15 cellular contexts compared by ENCODE assay signal in genomic region chr5:38672059-38672791, GRCh38.
DNase-seq lines count a peak whose midpoint lies in the region; ATAC-seq, FAIRE-seq and TF ChIP-seq lines count a peak whose summit lies in the region.
"Had no signal": no experiment of that assay in that cellular context is flagged by ENCODE, and none has a peak within 500 bp of the region (broad histone marks: within the 10 kb centered on the region; RNA-seq: fewer than 3 reads in every experiment).

No MANE protein-coding gene starts in this region.

- ATAC-seq in HG02852 (IDR thresholded peaks at IDR 0.05; ENCODE audit: unreplicated experiment) (no peak), GM21825 (IDR thresholded peaks at IDR 0.05; ENCODE audit: unreplicated experiment) (no peak)
- ATAC-seq: activated T-helper 17 cell treated with anti-CD3 and anti-CD28 coated beads, Interleukin-2, amount 50 U/mL, for 72 hours; stimulated activated naive CD8-positive, alpha-beta T cell treated with anti-CD3 and anti-CD28 coated beads, Interleukin-15, amount 100 ng/mL, for 72 hours had no signal

- POLR2A ChIA-PET in RWPE1 (lab: Yijun Ruan, JAX; ENCODE audit: low non-redundant PET) = no interaction called here

- DNase-seq in NCI-H510A treated with DMSO at 0.1 percent for 48 hours (lab: John Stamatoyannopoulos, UW) = peak; percentile 36
- DNase-seq in NCI-H510A (lab: John Stamatoyannopoulos, UW) = no peak
- peak; percentile 30 for DNase-seq in RWPE1 (ENCODE audit: low spot score)
- peak; percentile 8 for DNase-seq in fibroblast of peridontal ligament (ENCODE audit: extremely low read depth)
- DNase-seq in urothelium cell line (ENCODE audit: low spot score) = peak; percentile 18
- no peak for DNase-seq in HUDEP-2 (lab: John Stamatoyannopoulos, UW; ENCODE audit: unreplicated experiment in 76 of 76)
- DNase-seq: activated CD4-positive, alpha-beta T cell treated with anti-CD3 and anti-CD28 coated beads for 1 hour; KG1; NCI-H2227 treated with DMSO at 0.1 percent for 48 hours; ovary; stimulated activated CD4-positive, alpha-beta T cell treated with anti-CD3 and anti-CD28 coated beads, Interleukin-2, amount 100 ng/mL, for 48 hours; stimulated activated naive CD8-positive, alpha-beta T cell treated with anti-CD3 and anti-CD28 coated beads, Interleukin-15, amount 100 ng/mL, for 72 hours had no signal

- CTCF ChIA-PET in RWPE1 (lab: Yijun Ruan, JAX) = interaction anchor here (0.6 to 0.7 kb wide), 2 partner anchors 297 to 367 kb away, joined by 3 to 6 read pairs; no protein-coding TSS in a partner anchor

- TF ChIP-seq CTCF in RWPE1 (conservative IDR thresholded peaks at IDR 0.05; ENCODE audit: low read depth) = no peak

- H3K27ac ChIP-seq in RWPE1 = no peak overlapping the region
- H3K27ac ChIP-seq: ovary had no signal

- FAIRE-seq in urothelium cell line (lab: Jason Lieb, UNC) = no peak

Comparison
In these comparisons a context has a peak if more than half of its experiments do, and no peak if none do; other contexts are left out.
1. DNase-seq: peak in NCI-H510A treated with DMSO at 0.1 percent for 48 hours (single experiment), RWPE1 (single experiment), fibroblast of peridontal ligament (single experiment) and urothelium cell line (single experiment); none in NCI-H510A (single experiment) and HUDEP-2 (0 of 76).